ENCODE assay signal across 8 cellular contexts in the genomic region with DNA sequence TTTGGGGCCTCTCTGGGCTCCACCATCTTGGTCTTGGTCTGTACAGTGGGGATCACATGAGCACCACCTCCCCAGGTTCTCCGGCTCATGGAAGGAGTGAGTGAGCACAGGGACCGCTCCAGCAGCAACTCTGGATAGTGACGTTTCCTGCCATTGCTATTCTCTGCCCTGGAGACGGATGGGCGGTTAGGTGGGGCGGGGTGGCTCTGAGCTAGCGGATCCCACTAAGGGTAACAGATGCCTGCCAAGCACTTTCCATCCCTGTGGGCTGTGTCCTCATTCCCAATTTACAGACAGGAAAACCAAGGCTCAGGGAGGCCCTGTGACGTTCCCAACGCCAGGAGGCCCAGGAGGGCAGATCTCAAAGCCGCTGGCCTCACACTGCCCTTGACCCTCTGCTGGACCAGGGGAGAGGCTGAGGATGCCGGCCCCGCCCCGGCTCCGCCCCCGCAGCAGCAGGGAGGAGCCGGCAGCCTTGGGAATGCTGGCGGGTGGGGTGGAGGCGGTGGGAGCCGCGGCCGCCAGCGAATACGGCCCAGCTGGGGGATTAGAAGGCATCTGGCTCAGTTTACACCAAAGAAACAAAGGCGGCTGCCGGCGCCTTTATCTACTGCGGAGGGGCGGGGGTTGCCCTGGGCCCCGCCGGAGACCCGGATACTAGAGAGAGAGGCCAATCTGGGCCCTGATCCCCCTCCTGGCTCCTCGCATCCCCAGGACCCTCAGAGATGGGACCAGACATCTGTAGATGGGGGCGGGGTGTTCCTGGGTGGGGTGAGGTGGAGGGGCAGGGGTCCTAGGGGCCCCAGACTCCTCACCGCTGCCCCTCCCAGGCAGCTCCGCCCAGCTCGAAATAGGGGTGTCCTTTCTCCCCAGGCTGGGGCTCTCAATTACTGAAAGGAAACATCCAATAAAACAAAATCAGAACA.
DNase-seq lines count a peak whose midpoint lies in the region; ATAC-seq and TF ChIP-seq lines count a peak whose summit lies in the region.

No MANE protein-coding gene starts in this region.

- WGBS in upper lobe of left lung, 2 donors: 16 to 35% methylated on average over 10 to 36 of the region's 36 CpGs

- no peaks in the 10 kb centered on the region for H3K9me3 ChIP-seq in upper lobe of left lung

- DNase-seq in NCI-H2227 (lab: John Stamatoyannopoulos, UW; ENCODE audit: unreplicated experiment) (peak; percentile 50), NCI-H2227 treated with DMSO at 0.1 percent for 48 hours (lab: John Stamatoyannopoulos, UW) (no peak), brain microvascular endothelial cell (peak; percentile 41), left colon (peak; percentile 46 to 56), upper lobe of left lung (peak; percentile 46 to 93)
- no peak for DNase-seq in activated CD4-positive, alpha-beta T cell treated with anti-CD3 and anti-CD28 coated beads, Interleukin-2, amount 50 U/mL, for 48 hours
- no peak for DNase-seq in activated CD4-positive, CD25-positive, alpha-beta regulatory T cell (lab: John Stamatoyannopoulos, UW)

- H3K4me3 ChIP-seq in brain microvascular endothelial cell (ENCODE audit: low read depth, low read length) (peak overlapping the region; percentile 45), upper lobe of left lung (peak overlapping the region in 3 of 4 donors; percentile 26 to 47 (median 42))

- no peaks in the 10 kb centered on the region for H3K36me3 ChIP-seq in brain microvascular endothelial cell (replicated peaks)
- H3K36me3 ChIP-seq in upper lobe of left lung: no peaks in the 10 kb centered on the region

- H3K27me3 ChIP-seq in brain microvascular endothelial cell (replicated peaks) (no peaks in the 10 kb centered on the region), upper lobe of left lung (peaks cover 0 to 12% (median 4%) of the 10 kb centered on the region in 4 donors)

- peaks cover 15 to 37% (median 31%) of the 10 kb centered on the region in 4 donors for H3K4me1 ChIP-seq in upper lobe of left lung

- intact Hi-C loops in left colon (cut with DNase I, micrococcal nuclease): loop anchor here in 1 of 2 donors (5.0 kb wide), 1 partner anchor 72 kb away; no protein-coding TSS in a partner anchor

- in situ Hi-C loops in brain microvascular endothelial cell (cut with HindIII; ENCODE audit: low pct_ligation_motif_present, low sequenced_read_pairs): no loop called here

- TF ChIP-seq CTCF in brain microvascular endothelial cell (IDR thresholded peaks at IDR 0.05; ENCODE audit: low read depth, low read length, missing control alignments) (no peak), upper lobe of left lung (IDR thresholded peaks at IDR 0.05) (peak in 2 of 6 experiments; percentile 8 to 15)

- TF ChIP-seq EP300 in upper lobe of left lung (IDR thresholded peaks at IDR 0.05): no peak

- H3K27ac ChIP-seq in brain microvascular endothelial cell (peak overlapping the region; percentile 45), upper lobe of left lung (peak overlapping the region; percentile 60 to 79 (median 71))

- no peak for TF ChIP-seq POLR2A in upper lobe of left lung (IDR thresholded peaks at IDR 0.05)

- ATAC-seq in left colon (peak; percentile 66), upper lobe of left lung (ENCODE audit: low FRiP score in 2 of 2) (peak; percentile 54 to 77), GM18519 (IDR thresholded peaks at IDR 0.05; ENCODE audit: low FRiP score, unreplicated experiment) (no peak)

Comparison
In these comparisons a context has a peak if more than half of its experiments do, and no peak if none do; other contexts are left out.
1. DNase-seq: peak in NCI-H2227 (single experiment), brain microvascular endothelial cell (single experiment), left colon (2 of 2) and upper lobe of left lung (2 of 2); none in NCI-H2227 treated with DMSO at 0.1 percent for 48 hours (single experiment), activated CD4-positive, alpha-beta T cell treated with anti-CD3 and anti-CD28 coated beads, Interleukin-2, amount 50 U/mL, for 48 hours (0 of 2) and activated CD4-positive, CD25-positive, alpha-beta regulatory T cell (0 of 4).